20 cellular contexts compared by ENCODE assay signal in genomic region chr22:37996079-37996478, GRCh38. TPM values are rescaled to one million over a fixed set of nuclear protein-coding genes. Genes with fewer than 3 reads are reported as not detected.
DNase-seq lines count a peak whose midpoint lies in the region; ATAC-seq and TF ChIP-seq lines count a peak whose summit lies in the region.
"Had no signal": no experiment of that assay in that cellular context is flagged by ENCODE, and none has a peak within 500 bp of the region (broad histone marks: within the 10 kb centered on the region; RNA-seq: fewer than 3 reads in every experiment).

No MANE protein-coding gene starts in this region.

- H3K4me1 ChIP-seq in OCI-LY7 (ENCODE audit: insufficient read depth, low read length, poor library complexity, severe bottlenecking) (peaks cover 13% of the 10 kb centered on the region), left lung (no peaks in the 10 kb centered on the region)
- H3K4me1 ChIP-seq: Caco-2, colonic mucosa, HAP-1 had no signal

- TF ChIP-seq CTCF in OCI-LY7 (conservative IDR thresholded peaks at IDR 0.05; ENCODE audit: low read length) (no peak), dorsolateral prefrontal cortex (IDR thresholded peaks at IDR 0.05 in 54 of 56, conservative IDR thresholded peaks at IDR 0.05 in 2 of 56; ENCODE audit: low read depth in 1 of 56, partially characterized antibody in 56 of 56) (no peak), left lung (IDR thresholded peaks at IDR 0.05) (no peak)

- no peak overlapping the region for H3K4me3 Mint-ChIP-seq in stimulated activated naive B cell treated with anti-CD40 and anti-IgM and Interleukin-4, amounts not matched to agents 10 μg/mL and 1 μg/mL and 100 μg/mL, for 72 hours
- H3K4me3 Mint-ChIP-seq: activated T-cell treated with anti-CD3 and anti-CD28 coated beads, Interleukin-2, amount 50 U/mL, for 24 hours had no signal

- peaks cover 27 to 43% of the 10 kb centered on the region in 2 donors for H3K4me1 Mint-ChIP-seq in stimulated activated naive B cell treated with anti-CD40 and anti-IgM and Interleukin-4, amounts not matched to agents 10 μg/mL and 1 μg/mL and 100 μg/mL, for 72 hours

- H3K4me3 ChIP-seq in OCI-LY7 (ENCODE audit: low read depth, low read length, poor library complexity, severe bottlenecking), result no peak overlapping the region
- peak overlapping the region in 5 of 59 donors; percentile 17 to 58 (median 40) for H3K4me3 ChIP-seq in dorsolateral prefrontal cortex
- no peak overlapping the region for H3K4me3 ChIP-seq in left lung
- H3K4me3 ChIP-seq: colonic mucosa, HAP-1 had no signal

- intact Hi-C loops in OCI-LY7 (cut with micrococcal nuclease; ENCODE audit: unreplicated experiment) (no loop called here), dorsolateral prefrontal cortex (cut with DNase I) (no loop called here), left lung (cut with DNase I) (no loop called here)

- H3K27ac ChIP-seq in OCI-LY7 (ENCODE audit: low read depth, low read length, poor library complexity, severe bottlenecking) (no peak overlapping the region), dorsolateral prefrontal cortex (peak overlapping the region in 55 of 59 donors; percentile 16 to 100 (median 91)), left lung (no peak overlapping the region)
- H3K27ac ChIP-seq: 22Rv1, colonic mucosa had no signal

- H3K79me2 ChIP-seq in OCI-LY7 (ENCODE audit: insufficient read depth, low read depth, low read length), result no peaks in the 10 kb centered on the region

- no TSS peak for BruUV-seq in OCI-LY7 (replicated peaks; lab: Mats Ljungman, UMichigan)

- H3K36me3 ChIP-seq in OCI-LY7 (ENCODE audit: insufficient read depth, low read length) (no peaks in the 10 kb centered on the region), left lung (no peaks in the 10 kb centered on the region)
- H3K36me3 ChIP-seq: colonic mucosa, HAP-1 had no signal

- peaks cover 3 to 6% of the 10 kb centered on the region in 2 donors for H3K36me3 Mint-ChIP-seq in stimulated activated naive B cell treated with anti-CD40 and anti-IgM and Interleukin-4, amounts not matched to agents 10 μg/mL and 1 μg/mL and 100 μg/mL, for 72 hours

- H3K27me3 Mint-ChIP-seq in stimulated activated naive B cell treated with anti-CD40 and anti-IgM and Interleukin-4, amounts not matched to agents 10 μg/mL and 1 μg/mL and 100 μg/mL, for 72 hours, result no peaks in the 10 kb centered on the region
- H3K27me3 Mint-ChIP-seq: activated T-cell treated with anti-CD3 and anti-CD28 coated beads, Interleukin-2, amount 50 U/mL, for 24 hours had no signal

- CTCF ChIA-PET in OCI-LY7 (lab: Charles Lee; ENCODE audit: unreplicated experiment), result interaction anchor here (0.6 kb wide), 1 partner anchor 62 kb away, joined by 14 read pairs; no protein-coding TSS in a partner anchor

- H2AFZ ChIP-seq in OCI-LY7 (ENCODE audit: low read length), result no peak overlapping the region

- H3K9me2 ChIP-seq in OCI-LY7 (ENCODE audit: insufficient read depth, low read length), result no peaks in the 10 kb centered on the region

- 0 out of 2 replicates have a peak overlapping the region, but pooled peaks have one; percentile 2 for H3K4me2 ChIP-seq in OCI-LY7 (ENCODE audit: low read length)

- DNase-seq in NCI-H1436 (lab: John Stamatoyannopoulos, UW), result peak; percentile 44
- DNase-seq in NCI-H1436 treated with DMSO at 0.1 percent for 48 hours (lab: John Stamatoyannopoulos, UW), result no peak
- peak; percentile 51 for DNase-seq in OCI-LY7 (ENCODE audit: low spot score)
- DNase-seq in dorsolateral prefrontal cortex, result no peak
- peak; percentile 20 for DNase-seq in stimulated activated naive B cell treated with anti-CD40 and anti-IgM and Interleukin-4, amounts not matched to agents 10 μg/mL and 1 μg/mL and 100 μg/mL, for 72 hours
- DNase-seq in inferior parietal cortex (ENCODE audit: extremely low spot score), result no peak
- no peak for DNase-seq in left lung
- DNase-seq: activated CD4-positive, alpha-beta T cell treated with anti-CD3 and anti-CD28 coated beads for 1 hour; activated T-cell treated with anti-CD3 and anti-CD28 coated beads, Interleukin-2, amount 50 U/mL, for 24 hours; amniotic stem cell; Caco-2; colonic mucosa; erythroblast; NCI-H1930 had no signal

- H3K27me3 ChIP-seq in dorsolateral prefrontal cortex (no peaks in the 10 kb centered on the region), left lung (no peaks in the 10 kb centered on the region)
- H3K27me3 ChIP-seq: colonic mucosa had no signal

- ATAC-seq in stimulated activated naive B cell treated with anti-CD40 and anti-IgM and Interleukin-4, amounts not matched to agents 10 μg/mL and 1 μg/mL and 100 μg/mL, for 72 hours (replicated peaks), result peak; percentile 39 to 52
- no peak for ATAC-seq in left lung
- ATAC-seq in GM18517 (IDR thresholded peaks at IDR 0.05; ENCODE audit: unreplicated experiment), result no peak

- peak overlapping the region; percentile 62 for H3K27ac Mint-ChIP-seq in stimulated activated naive B cell treated with anti-CD40 and anti-IgM and Interleukin-4, amounts not matched to agents 10 μg/mL and 1 μg/mL and 100 μg/mL, for 72 hours
- H3K27ac Mint-ChIP-seq: activated T-cell treated with anti-CD3 and anti-CD28 coated beads, Interleukin-2, amount 50 U/mL, for 24 hours had no signal

- no peaks in the 10 kb centered on the region for H3K9me3 Mint-ChIP-seq in stimulated activated naive B cell treated with anti-CD40 and anti-IgM and Interleukin-4, amounts not matched to agents 10 μg/mL and 1 μg/mL and 100 μg/mL, for 72 hours
- H3K9me3 Mint-ChIP-seq: activated T-cell treated with anti-CD3 and anti-CD28 coated beads, Interleukin-2, amount 50 U/mL, for 24 hours had no signal

- POLR2A ChIA-PET in OCI-LY7 (lab: Charles Lee), result interaction anchor here (0.6 to 0.7 kb wide), 2 partner anchors 155 to 453 kb away, joined by 3 read pairs; no protein-coding TSS in a partner anchor

- H3K9me3 ChIP-seq in OCI-LY7 (ENCODE audit: low read length), result no peaks in the 10 kb centered on the region
- H3K9me3 ChIP-seq in left lung, result no peaks in the 10 kb centered on the region
- H3K9me3 ChIP-seq: Caco-2, colonic mucosa, HAP-1 had no signal

- no peaks in the 10 kb centered on the region for H4K20me1 ChIP-seq in OCI-LY7 (ENCODE audit: insufficient read depth, low read length)

RNA-seq across cellular contexts. Expression of gene SOX10, which starts 11.7 kb away (rescaled TPM):
- not detected in 2 replicates for total RNA-seq in OCI-LY7 (2014; rRNA removed; shearing (Covaris generic))
- total RNA-seq in OCI-LY7 (2022) (not detected in 2 replicates), dorsolateral prefrontal cortex (100 to 1,000 TPM in 35 of 120 experiments, 10 to 100 TPM in 85; 19.6 to 299 (median 76.3) TPM), left lung (not detected)
- total RNA-seq: Caco-2, kidney epithelial cell, myocyte, renal cortical epithelial cell had no signal

RNA-seq across cellular contexts. Expression of gene POLR2F, which starts 42.6 kb away (rescaled TPM):
- 85.9 and 128 TPM in 2 replicates for total RNA-seq in OCI-LY7 (2014; rRNA removed; shearing (Covaris generic))
- total RNA-seq in OCI-LY7 (2022) (63.5 and 71.2 TPM in 2 replicates), dorsolateral prefrontal cortex (100 to 1,000 TPM in 66 of 120 experiments, 10 to 100 TPM in 54; 64.4 to 251 (median 103) TPM), left lung (10 to 100 TPM; 58.3 to 64.9 TPM)

RNA-seq across cellular contexts. Expression of gene C22orf23, which starts 42.7 kb away (rescaled TPM):
- total RNA-seq in OCI-LY7 (2014; rRNA removed; shearing (Covaris generic)), result 0.90 and 1.2 TPM in 2 replicates
- total RNA-seq in OCI-LY7 (2022) (0.57 TPM in 1 of 2 replicates, not detected in the other), dorsolateral prefrontal cortex (1 to 10 TPM in 69 of 120 experiments, under 1 TPM in 46, not detected in 5; 0.25 to 2.9 (median 1.1) TPM), left lung (under 1 TPM; 0.26 to 0.65 TPM)
- total RNA-seq: Caco-2, colonic mucosa, kidney epithelial cell had no signal

Comparison
In these comparisons a context has a peak if more than half of its experiments do, and no peak if none do; other contexts are left out.
1. DNase-seq: peak in NCI-H1436 (single experiment), OCI-LY7 (single experiment) and stimulated activated naive B cell treated with anti-CD40 and anti-IgM and Interleukin-4, amounts not matched to agents 10 μg/mL and 1 μg/mL and 100 μg/mL, for 72 hours (single experiment); none in NCI-H1436 treated with DMSO at 0.1 percent for 48 hours (single experiment), dorsolateral prefrontal cortex (0 of 10), inferior parietal cortex (single experiment) and left lung (0 of 2).
2. H3K27ac ChIP-seq: peak in dorsolateral prefrontal cortex (55 of 59); none in OCI-LY7 (single experiment) and left lung (0 of 2).
3. ATAC-seq: peak in stimulated activated naive B cell treated with anti-CD40 and anti-IgM and Interleukin-4, amounts not matched to agents 10 μg/mL and 1 μg/mL and 100 μg/mL, for 72 hours (2 of 2); none in left lung (single experiment) and GM18517 (single experiment).
4. RNA of gene SOX10, which starts 11.7 kb away (total RNA-seq): 19.6 to 299 TPM in dorsolateral prefrontal cortex; not detected in left lung and not detected in OCI-LY7; every median in the first group is over 10 times any median in the second.